Comparison of ENCODE assay signal across 26 cellular contexts in genomic region chr6:151236668-151237401, GRCh38.
"Had no signal": no experiment of that assay in that cellular context is flagged by ENCODE, and none has a peak within 500 bp of the region (broad histone marks: within the 10 kb centered on the region; RNA-seq: fewer than 3 reads in every experiment).

No MANE protein-coding gene starts in this region.

- H3K4me2 ChIP-seq: KMS-11, SK-N-SH had no signal

- H3K9me2 ChIP-seq: SK-N-SH had no signal

- H3K27ac ChIP-seq: adrenal gland, KMS-11, Peyer's patch, RWPE1, SJCRH30 had no signal

- H3K27ac Mint-ChIP-seq: activated B cell treated with CpG ODN at 0.5 μM for 24 hours; activated CD8-positive, alpha-beta T cell treated with anti-CD3 and anti-CD28 coated beads for 36 hours; activated naive CD4-positive, alpha-beta T cell treated with anti-CD3 and anti-CD28 coated beads, Interleukin-2, amount 10 ng/mL, durations not matched to agents 7 days and 5 days; activated naive CD8-positive, alpha-beta T cell treated with anti-CD3 and anti-CD28 coated beads, Interleukin-2, amount 10 ng/mL, durations not matched to agents 7 days and 5 days; activated T-cell treated with anti-CD3 and anti-CD28 coated beads, Interleukin-2, amount 50 U/mL, for 72 hours; activated T-helper 2 cell treated with anti-CD3 and anti-CD28 coated beads, Interferon-gamma antibody, Interleukin-2, Interleukin-4, amounts not matched to agents 10 μg/mL and 5 μg/mL and 100 μg/mL, durations not matched to agents 14 hours and 24 hours and 36 hours; T-helper 1 cell treated with Interleukin-12 subunit alpha and Interleukin-12 subunit beta and Interleukin-4 antibody, amounts not matched to agents 30 μg/mL and 1 μg/mL, for 36 hours had no signal

- H3K4me3 ChIP-seq: adrenal gland, Peyer's patch, SJCRH30 had no signal

- H3K9me3 ChIP-seq: adrenal gland, Peyer's patch, SJCRH30, SK-N-SH had no signal

- ATAC-seq: activated CD8-positive, alpha-beta T cell treated with anti-CD3 and anti-CD28 coated beads for 36 hours; activated T-cell treated with anti-CD3 and anti-CD28 coated beads, Interleukin-2, amount 50 U/mL, for 72 hours had no signal

- H3K4me3 Mint-ChIP-seq: activated B cell treated with CpG ODN at 0.5 μM for 24 hours; activated CD8-positive, alpha-beta T cell treated with anti-CD3 and anti-CD28 coated beads for 36 hours; activated naive CD4-positive, alpha-beta T cell treated with anti-CD3 and anti-CD28 coated beads, Interleukin-2, amount 10 ng/mL, durations not matched to agents 7 days and 5 days; activated naive CD8-positive, alpha-beta T cell treated with anti-CD3 and anti-CD28 coated beads, Interleukin-2, amount 10 ng/mL, durations not matched to agents 7 days and 5 days; activated T-cell treated with anti-CD3 and anti-CD28 coated beads, Interleukin-2, amount 50 U/mL, for 72 hours; T-helper 1 cell treated with Interleukin-12 subunit alpha and Interleukin-12 subunit beta and Interleukin-4 antibody, amounts not matched to agents 30 μg/mL and 1 μg/mL, for 36 hours had no signal

- H3K4me1 ChIP-seq: adrenal gland had no signal

- H3K9ac ChIP-seq: KMS-11, SK-N-SH had no signal

- H3K36me3 Mint-ChIP-seq: activated naive CD4-positive, alpha-beta T cell treated with anti-CD3 and anti-CD28 coated beads, Interleukin-2, amount 10 ng/mL, durations not matched to agents 7 days and 5 days; activated naive CD8-positive, alpha-beta T cell treated with anti-CD3 and anti-CD28 coated beads, Interleukin-2, amount 10 ng/mL, durations not matched to agents 7 days and 5 days had no signal

- H3K9me3 Mint-ChIP-seq: activated B cell treated with CpG ODN at 0.5 μM for 24 hours; activated CD8-positive, alpha-beta T cell treated with anti-CD3 and anti-CD28 coated beads for 36 hours; activated naive CD4-positive, alpha-beta T cell treated with anti-CD3 and anti-CD28 coated beads, Interleukin-2, amount 10 ng/mL, durations not matched to agents 7 days and 5 days; activated naive CD8-positive, alpha-beta T cell treated with anti-CD3 and anti-CD28 coated beads, Interleukin-2, amount 10 ng/mL, durations not matched to agents 7 days and 5 days; activated T-cell treated with anti-CD3 and anti-CD28 coated beads, Interleukin-2, amount 50 U/mL, for 72 hours; activated T-helper 2 cell treated with anti-CD3 and anti-CD28 coated beads, Interferon-gamma antibody, Interleukin-2, Interleukin-4, amounts not matched to agents 10 μg/mL and 5 μg/mL and 100 μg/mL, durations not matched to agents 14 hours and 24 hours and 36 hours; T-helper 1 cell treated with Interleukin-12 subunit alpha and Interleukin-12 subunit beta and Interleukin-4 antibody, amounts not matched to agents 30 μg/mL and 1 μg/mL, for 36 hours had no signal

- DNase-seq: activated B cell treated with CpG ODN at 0.5 μM for 24 hours; activated CD8-positive, alpha-beta memory T cell treated with anti-CD3 and anti-CD28 coated beads, Interleukin-2, amount 50 U/mL, for 4 hours; activated CD8-positive, alpha-beta T cell treated with anti-CD3 and anti-CD28 coated beads for 36 hours; activated gamma-delta T cell treated with Interleukin-2 at 50 U/mL for 16 hours; activated naive CD4-positive, alpha-beta T cell treated with anti-CD3 and anti-CD28 coated beads, Interleukin-2, amount 10 ng/mL, durations not matched to agents 7 days and 5 days; activated naive CD8-positive, alpha-beta T cell treated with anti-CD3 and anti-CD28 coated beads, Interleukin-2, amount 10 ng/mL, durations not matched to agents 7 days and 5 days; activated T-cell treated with anti-CD3 and anti-CD28 coated beads, Interleukin-2, amount 50 U/mL, for 72 hours; adrenal gland; anterior cingulate cortex; caudate nucleus; MM.1S; NCI-H1105 treated with DMSO at 0.1 percent for 48 hours; NCI-H1436 treated with DMSO at 0.1 percent for 48 hours; NCI-H187; NCI-H2081; NCI-H510A treated with DMSO at 0.1 percent for 48 hours; NCI-H69; Peyer's patch; Right ventricle myocardium superior; SJCRH30; SK-N-SH; SW 1271 had no signal

- H3K27me3 ChIP-seq: Peyer's patch, SJCRH30 had no signal

- H3K36me3 ChIP-seq: adrenal gland, Peyer's patch, SJCRH30 had no signal
